17 cellular contexts compared by ENCODE assay signal in genomic region chr4:76782837-76783236, GRCh38.
DNase-seq lines count a peak whose midpoint lies in the region; ATAC-seq, FAIRE-seq and TF ChIP-seq lines count a peak whose summit lies in the region.
"Had no signal": no experiment of that assay in that cellular context is flagged by ENCODE, and none has a peak within 500 bp of the region (broad histone marks: within the 10 kb centered on the region; RNA-seq: fewer than 3 reads in every experiment).

No MANE protein-coding gene starts in this region.

- H3K9me3 Mint-ChIP-seq in WTC11: peaks cover 2% of the 10 kb centered on the region
- H3K9me3 Mint-ChIP-seq: activated T-cell treated with anti-CD3 and anti-CD28 coated beads, Interleukin-2, amount 50 U/mL, for 24 hours; stimulated activated naive CD8-positive, alpha-beta T cell treated with anti-CD3 and anti-CD28 coated beads, Interleukin-15, Interleukin-2, amounts not matched to agents 100 ng/mL and 50 ng/mL, for 24 hours had no signal

- H3K27ac ChIP-seq in foreskin keratinocyte: peak overlapping the region; percentile 88

- H3K4me3 Mint-ChIP-seq in WTC11: no peak overlapping the region
- H3K4me3 Mint-ChIP-seq: activated T-cell treated with anti-CD3 and anti-CD28 coated beads, Interleukin-2, amount 50 U/mL, for 24 hours; brain; stimulated activated naive CD8-positive, alpha-beta T cell treated with anti-CD3 and anti-CD28 coated beads, Interleukin-15, Interleukin-2, amounts not matched to agents 100 ng/mL and 50 ng/mL, for 24 hours had no signal

- peaks cover 41% of the 10 kb centered on the region for H3K36me3 Mint-ChIP-seq in WTC11

- peak overlapping the region; percentile 1; the same call in 1 of the 2 replicates for H3K4me3 ChIP-seq in HFF-Myc (replicated peaks; ENCODE audit: low read depth, low read length)

- POLR2A ChIA-PET in WTC11 (lab: Charles Lee): no interaction called here

- H3K4me1 ChIP-seq in foreskin keratinocyte: peaks cover 14% of the 10 kb centered on the region

- H3K4me1 Mint-ChIP-seq in WTC11: peaks cover 33% of the 10 kb centered on the region

- CTCF ChIA-PET in WTC11 (lab: Charles Lee): interaction anchor here (1.0 to 1.5 kb wide), 2 partner anchors 19 to 25 kb away, joined by 4 to 7 read pairs; no protein-coding TSS in a partner anchor

- FAIRE-seq in A204.1 (lab: Jason Lieb, UNC): peak; percentile 9

- no peaks in the 10 kb centered on the region for H3K27me3 ChIP-seq in foreskin keratinocyte

- no peak overlapping the region; the same call in 1 of the 2 replicates for H3K27ac Mint-ChIP-seq in WTC11
- H3K27ac Mint-ChIP-seq: activated T-cell treated with anti-CD3 and anti-CD28 coated beads, Interleukin-2, amount 50 U/mL, for 24 hours; stimulated activated naive CD8-positive, alpha-beta T cell treated with anti-CD3 and anti-CD28 coated beads, Interleukin-15, Interleukin-2, amounts not matched to agents 100 ng/mL and 50 ng/mL, for 24 hours had no signal

- no peak for TF ChIP-seq CTCF in HFF-Myc (IDR thresholded peaks at IDR 0.05; ENCODE audit: low read depth, low read length, missing control alignments)
- no peak for TF ChIP-seq CTCF in WTC11 (IDR thresholded peaks at IDR 0.05)
- no peak for TF ChIP-seq CTCF in foreskin keratinocyte (conservative IDR thresholded peaks at IDR 0.05)

- 0 out of 2 replicates have a peak, but pooled peaks have one; percentile 16 for ATAC-seq in WTC11
- no peak for ATAC-seq in foreskin keratinocyte
- no peak for ATAC-seq in GM18517 (IDR thresholded peaks at IDR 0.05; ENCODE audit: unreplicated experiment)
- no peak for ATAC-seq in GM19023 (IDR thresholded peaks at IDR 0.05; ENCODE audit: unreplicated experiment)
- no peak for ATAC-seq in GM19463 (IDR thresholded peaks at IDR 0.05; ENCODE audit: unreplicated experiment)
- ATAC-seq: left ventricle myocardium superior had no signal

- no peaks in the 10 kb centered on the region for H3K27me3 Mint-ChIP-seq in WTC11 (ENCODE audit: low read depth)

- no peak for DNase-seq in HFF-Myc (ENCODE audit: extremely low read depth, low read depth)
- DNase-seq in WTC11 (ENCODE audit: low spot score): no peak
- peak; percentile 55 to 77 for DNase-seq in foreskin keratinocyte
- DNase-seq in NCI-H2196 (lab: John Stamatoyannopoulos, UW; ENCODE audit: unreplicated experiment): no peak
- DNase-seq: activated CD4-positive, CD25-positive, alpha-beta regulatory T cell; activated T-cell treated with anti-CD3 and anti-CD28 coated beads, Interleukin-2, amount 50 U/mL, for 24 hours; AML-193; GDM1; left ventricle myocardium superior; NCI-H446; stimulated activated CD4-positive, alpha-beta T cell treated with anti-CD3 and anti-CD28 coated beads, Interleukin-2, amount 100 ng/mL, for 24 hours had no signal

TF ChIP-seq in WTC11, 78 proteins besides CTCF, POLR2A, EP300 and RAD21:
- TF ChIP-seq STAT6 (CRISPR knock-in tag; conservative IDR thresholded peaks at IDR 0.05; ENCODE audit: low read depth) (no peak), ATF3 (CRISPR knock-in tag; conservative IDR thresholded peaks at IDR 0.05) (no peak), ZNF138 (CRISPR knock-in tag; conservative IDR thresholded peaks at IDR 0.05) (no peak), FOXK1 (CRISPR knock-in tag; IDR thresholded peaks at IDR 0.05) (no peak), OVOL2 (CRISPR knock-in tag; IDR thresholded peaks at IDR 0.05; ENCODE audit: borderline replicate concordance) (no peak), FOXJ3 (CRISPR knock-in tag; IDR thresholded peaks at IDR 0.05; ENCODE audit: borderline replicate concordance) (no peak), ZNF416 (CRISPR knock-in tag; IDR thresholded peaks at IDR 0.05) (no peak), USF1 (CRISPR knock-in tag; IDR thresholded peaks at IDR 0.05) (no peak), ZNF396 (CRISPR knock-in tag; IDR thresholded peaks at IDR 0.05; ENCODE audit: borderline replicate concordance) (no peak), ZNF532 (CRISPR knock-in tag; IDR thresholded peaks at IDR 0.05; ENCODE audit: borderline replicate concordance) (no peak), ZSCAN18 (CRISPR knock-in tag; IDR thresholded peaks at IDR 0.05) (no peak), TCF7 (CRISPR knock-in tag; IDR thresholded peaks at IDR 0.05; ENCODE audit: low read depth) (no peak), KAT7 (CRISPR knock-in tag; IDR thresholded peaks at IDR 0.05; ENCODE audit: borderline replicate concordance) (no peak), CREM (CRISPR knock-in tag; IDR thresholded peaks at IDR 0.05) (no peak), SMAD4 (CRISPR knock-in tag; IDR thresholded peaks at IDR 0.05) (no peak)

Comparison
In these comparisons a context has a peak if more than half of its experiments do, and no peak if none do; other contexts are left out.
1. DNase-seq: peak in foreskin keratinocyte (2 of 2); none in HFF-Myc (single experiment), WTC11 (single experiment) and NCI-H2196 (single experiment).